Comparison of ENCODE assay signal across 18 cellular contexts in genomic region chr16:70495425-70496182, GRCh38. TPM values are rescaled to one million over a fixed set of nuclear protein-coding genes. Genes with fewer than 3 reads are reported as not detected.
DNase-seq lines count a peak whose midpoint lies in the region; ATAC-seq and TF ChIP-seq lines count a peak whose summit lies in the region.
"Had no signal": no experiment of that assay in that cellular context is flagged by ENCODE, and none has a peak within 500 bp of the region (broad histone marks: within the 10 kb centered on the region; RNA-seq: fewer than 3 reads in every experiment).

No MANE protein-coding gene starts in this region.

- intact Hi-C loops in left colon (cut with DNase I, micrococcal nuclease) (no loop called here), tibial artery (cut with DNase I; ENCODE audit: low total_unique reads) (no loop called here), left cardiac atrium (cut with DNase I) (no loop called here)

- DNase-seq in NCI-H82 (lab: John Stamatoyannopoulos, UW): peak; percentile 90
- no peak for DNase-seq in left colon
- DNase-seq in superior temporal gyrus (ENCODE audit: extremely low spot score): peak; percentile 15
- no peak for DNase-seq in tibial artery
- DNase-seq in left cardiac atrium: no peak
- DNase-seq: Caco-2; CD4-positive, CD25-positive, alpha-beta regulatory T cell; DMS79; GM23248; NCI-H1105 treated with DMSO at 0.1 percent for 48 hours; NCI-H187 treated with DMSO at 0.1 percent for 48 hours; NCI-H510A; OCI-M1; RPMI8226; SIG-M5 had no signal

- H3K27me3 ChIP-seq in KMS-11 (ENCODE audit: insufficient read depth, low read depth) (no peaks in the 10 kb centered on the region), tibial artery (no peaks in the 10 kb centered on the region)

- H3K9ac ChIP-seq in KMS-11: no peak overlapping the region
- H3K9ac ChIP-seq: GM23248 had no signal

- H3K4me3 ChIP-seq in KMS-11 (IDR thresholded peaks at IDR 0.05; ENCODE audit: insufficient read depth, low read depth, low read length) (no peak overlapping the region), tibial artery (no peak overlapping the region)
- H3K4me3 ChIP-seq: GM23248 had no signal

- H4K20me1 ChIP-seq in KMS-11 (ENCODE audit: insufficient read depth): no peaks in the 10 kb centered on the region

- peak overlapping the region; percentile 24; the same call in 1 of the 2 replicates for H3K4me2 ChIP-seq in KMS-11

- TF ChIP-seq CTCF in KMS-11 (conservative IDR thresholded peaks at IDR 0.05; ENCODE audit: low read depth, low read length) (no peak), tibial artery (IDR thresholded peaks at IDR 0.05) (no peak)

- H2AFZ ChIP-seq in KMS-11 (ENCODE audit: low read depth): no peak overlapping the region
- H2AFZ ChIP-seq: GM23248 had no signal

- H3K36me3 ChIP-seq in KMS-11 (ENCODE audit: insufficient read depth) (no peaks in the 10 kb centered on the region), tibial artery (peaks cover 42 to 93% (median 84%) of the 10 kb centered on the region in 3 donors)

- H3K79me2 ChIP-seq in KMS-11 (ENCODE audit: insufficient read depth, low read depth): no peaks in the 10 kb centered on the region

- ATAC-seq in left colon (peak; percentile 50), HG02798 (IDR thresholded peaks at IDR 0.05; ENCODE audit: poor library complexity, unreplicated experiment) (no peak), GM21390 (IDR thresholded peaks at IDR 0.05; ENCODE audit: unreplicated experiment) (no peak), left cardiac atrium (no peak)

- H3K9me3 ChIP-seq in tibial artery: no peaks in the 10 kb centered on the region
- H3K9me3 ChIP-seq: Caco-2 had no signal

- H3K27ac ChIP-seq in KMS-11 (no peak overlapping the region; the same call in 1 of the 2 replicates), tibial artery (no peak overlapping the region)
- H3K27ac ChIP-seq: GM23248 had no signal

- peaks cover 39% of the 10 kb centered on the region for H3K4me1 ChIP-seq in KMS-11 (ENCODE audit: low read depth, poor library complexity, severe bottlenecking)
- H3K4me1 ChIP-seq in tibial artery: no peaks in the 10 kb centered on the region
- H3K4me1 ChIP-seq: Caco-2 had no signal

RNA-seq across cellular contexts. Expression of gene COG4, which starts 27.8 kb away (rescaled TPM):
- total RNA-seq in left colon: 10 to 100 TPM; 49.5 to 54.4 TPM
- 10 to 100 TPM; 33.9 to 41.2 TPM for total RNA-seq in left cardiac atrium

RNA-seq across cellular contexts. Expression of gene SF3B3, which starts 28.0 kb away (rescaled TPM):
- total RNA-seq in left colon: 100 to 1,000 TPM; 133 to 168 TPM
- total RNA-seq in left cardiac atrium: 100 to 1,000 TPM; 119 to 165 TPM

RNA-seq across cellular contexts. Expression of gene FCSK, which starts 41.2 kb away (rescaled TPM):
- total RNA-seq in left colon (10 to 100 TPM; 36.5 to 48.8 TPM), left cardiac atrium (10 to 100 TPM in 1 of 2 donors, 1 to 10 TPM in 1; 9.5 to 11.4 TPM)

RNA-seq across cellular contexts. Expression of gene ST3GAL2, which starts 56.7 kb away (rescaled TPM):
- 1 to 10 TPM; 6.0 to 8.7 TPM for total RNA-seq in left colon
- 10 to 100 TPM; 21.1 to 23.5 TPM for total RNA-seq in left cardiac atrium

Comparison
In these comparisons a context has a peak if more than half of its experiments do, and no peak if none do; other contexts are left out.
1. DNase-seq: peak in NCI-H82 (single experiment) and superior temporal gyrus (single experiment); none in left colon (0 of 2), tibial artery (0 of 2) and left cardiac atrium (single experiment).